1 cellular context compared by ENCODE assay signal in the genomic region with DNA sequence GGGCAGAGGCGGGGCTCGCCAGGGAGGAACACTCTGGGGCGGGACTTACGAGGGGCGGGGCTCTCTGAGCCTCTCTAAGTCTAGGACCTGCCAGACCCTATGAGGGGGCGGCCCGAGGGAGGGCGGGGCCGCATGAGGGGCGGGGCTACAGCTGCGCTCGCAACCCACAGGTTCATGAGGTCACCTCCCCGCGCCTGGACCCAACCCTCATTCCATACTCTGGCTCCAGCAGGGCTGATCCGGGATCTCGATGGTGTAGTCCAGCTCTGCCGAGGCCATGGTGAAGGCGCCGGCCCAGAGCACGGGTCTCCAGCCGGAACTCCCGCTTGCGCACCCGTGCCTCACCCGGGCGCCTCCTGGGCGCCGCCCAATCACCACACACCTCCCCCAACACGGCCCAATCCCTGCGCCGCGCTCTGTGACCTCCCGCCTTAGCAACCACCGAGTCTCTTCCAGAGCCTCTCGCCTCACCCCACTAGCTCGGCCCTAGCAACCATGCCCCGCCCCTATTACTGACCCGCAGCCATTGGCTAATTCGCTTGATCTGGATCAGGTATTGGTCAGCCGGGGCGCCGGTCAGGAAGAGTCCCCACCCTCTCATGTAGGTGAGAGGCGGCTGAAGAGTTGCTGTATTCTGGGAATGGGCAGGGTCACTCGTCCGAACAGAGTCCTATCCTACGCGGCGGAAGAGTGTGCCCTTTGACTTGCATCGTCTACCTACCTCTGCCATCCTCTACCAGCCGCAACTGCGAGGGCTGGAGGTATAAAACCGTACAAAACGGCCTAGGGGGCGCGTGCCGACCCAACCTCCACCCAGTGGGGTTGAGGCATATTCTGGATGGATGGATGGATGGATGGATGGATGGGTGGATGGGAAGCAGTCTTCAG.
TF ChIP-seq lines count a peak whose summit lies in the region.

Gene ARMH1 (plus strand): TSS at position 602 of the 888 bp plus-strand sequence. CDS start 14,984 bp downstream, outside the sequence.
Gene TMEM53 (minus strand): TSS at position 369 of the 888 bp plus-strand sequence. CDS start 90 bp downstream, at position 279.

TF ChIP-seq in HEK293, 187 proteins besides CTCF, POLR2A, EP300 and RAD21 (continued from another document and continues in another):
- TF ChIP-seq, protein P1, sequence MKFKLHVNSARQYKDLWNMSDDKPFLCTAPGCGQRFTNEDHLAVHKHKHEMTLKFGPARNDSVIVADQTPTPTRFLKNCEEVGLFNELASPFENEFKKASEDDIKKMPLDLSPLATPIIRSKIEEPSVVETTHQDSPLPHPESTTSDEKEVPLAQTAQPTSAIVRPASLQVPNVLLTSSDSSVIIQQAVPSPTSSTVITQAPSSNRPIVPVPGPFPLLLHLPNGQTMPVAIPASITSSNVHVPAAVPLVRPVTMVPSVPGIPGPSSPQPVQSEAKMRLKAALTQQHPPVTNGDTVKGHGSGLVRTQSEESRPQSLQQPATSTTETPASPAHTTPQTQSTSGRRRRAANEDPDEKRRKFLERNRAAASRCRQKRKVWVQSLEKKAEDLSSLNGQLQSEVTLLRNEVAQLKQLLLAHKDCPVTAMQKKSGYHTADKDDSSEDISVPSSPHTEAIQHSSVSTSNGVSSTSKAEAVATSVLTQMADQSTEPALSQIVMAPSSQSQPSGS (tag by site-specific recombination; IDR thresholded peaks at IDR 0.05; ENCODE audit: low read depth), result no peak
- no peak; the same call in 1 of the 2 replicates for TF ChIP-seq ZBTB48 (tag by site-specific recombination; IDR thresholded peaks at IDR 0.05)
- no peak for TF ChIP-seq ZNF19 (tag by site-specific recombination; IDR thresholded peaks at IDR 0.05; ENCODE audit: low read depth)
- TF ChIP-seq PATZ1 (tag by site-specific recombination; IDR thresholded peaks at IDR 0.05), result peak; percentile 90
- TF ChIP-seq SP2 (tag by site-specific recombination; IDR thresholded peaks at IDR 0.05), result peak; percentile 99
- peak; percentile 80 for TF ChIP-seq ZBTB11 (tag by site-specific recombination; conservative IDR thresholded peaks at IDR 0.05; ENCODE audit: low read depth)
- TF ChIP-seq, protein P2, sequence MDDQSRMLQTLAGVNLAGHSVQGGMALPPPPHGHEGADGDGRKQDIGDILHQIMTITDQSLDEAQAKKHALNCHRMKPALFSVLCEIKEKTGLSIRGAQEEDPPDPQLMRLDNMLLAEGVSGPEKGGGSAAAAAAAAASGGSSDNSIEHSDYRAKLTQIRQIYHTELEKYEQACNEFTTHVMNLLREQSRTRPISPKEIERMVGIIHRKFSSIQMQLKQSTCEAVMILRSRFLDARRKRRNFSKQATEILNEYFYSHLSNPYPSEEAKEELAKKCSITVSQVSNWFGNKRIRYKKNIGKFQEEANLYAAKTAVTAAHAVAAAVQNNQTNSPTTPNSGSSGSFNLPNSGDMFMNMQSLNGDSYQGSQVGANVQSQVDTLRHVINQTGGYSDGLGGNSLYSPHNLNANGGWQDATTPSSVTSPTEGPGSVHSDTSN (CRISPR knock-in tag; IDR thresholded peaks at IDR 0.05), result peak; percentile 96; the same call in 1 of the 2 replicates
- TF ChIP-seq ZFHX2 (tag by site-specific recombination; conservative IDR thresholded peaks at IDR 0.05), result peak; percentile 30
- peak; percentile 89 for TF ChIP-seq SCRT2 (tag by site-specific recombination; IDR thresholded peaks at IDR 0.05)
- TF ChIP-seq GLIS1 (tag by site-specific recombination; IDR thresholded peaks at IDR 0.05), result peak; percentile 45; the same call in 1 of the 2 replicates
- no peak for TF ChIP-seq ZNF791 (tag by site-specific recombination; IDR thresholded peaks at IDR 0.05)
- peak; percentile 63 for TF ChIP-seq ZBTB8A (tag by site-specific recombination; IDR thresholded peaks at IDR 0.05)
- TF ChIP-seq ZNF654 (tag by site-specific recombination; IDR thresholded peaks at IDR 0.05; ENCODE audit: low read depth), result no peak
- TF ChIP-seq ZNF133 (tag by site-specific recombination; IDR thresholded peaks at IDR 0.05), result no peak
- TF ChIP-seq ZNF350 (tag by site-specific recombination; IDR thresholded peaks at IDR 0.05), result no peak
- TF ChIP-seq ZNF837 (tag by site-specific recombination; IDR thresholded peaks at IDR 0.05), result no peak
- peak; percentile 69 for TF ChIP-seq ZXDB (tag by site-specific recombination; IDR thresholded peaks at IDR 0.05)
- TF ChIP-seq ZNF37A (tag by site-specific recombination; IDR thresholded peaks at IDR 0.05), result no peak
- no peak for TF ChIP-seq ZNF621 (tag by site-specific recombination; IDR thresholded peaks at IDR 0.05)
- peak; percentile 38; the same call in 1 of the 2 replicates for TF ChIP-seq ZNF692 (tag by site-specific recombination; IDR thresholded peaks at IDR 0.05)
- TF ChIP-seq GLIS2 (tag by site-specific recombination; IDR thresholded peaks at IDR 0.05), result peak; percentile 97
- peak; percentile 96 for TF ChIP-seq KLF9 (tag by site-specific recombination; IDR thresholded peaks at IDR 0.05; ENCODE audit: low read depth)
- peak; percentile 63 for TF ChIP-seq SP7 (tag by site-specific recombination; IDR thresholded peaks at IDR 0.05)
- peak; percentile 78; the same call in 1 of the 2 replicates for TF ChIP-seq PRDM10 (tag by site-specific recombination; IDR thresholded peaks at IDR 0.05)
- peak; percentile 85 for TF ChIP-seq KLF1 (tag by site-specific recombination; IDR thresholded peaks at IDR 0.05)
- peak; percentile 46; the same call in 1 of the 2 replicates for TF ChIP-seq ZEB2 (tag by site-specific recombination; IDR thresholded peaks at IDR 0.05)
- TF ChIP-seq ZNF175 (tag by site-specific recombination; IDR thresholded peaks at IDR 0.05), result no peak
- TF ChIP-seq ZBTB17 (tag by site-specific recombination; IDR thresholded peaks at IDR 0.05), result peak; percentile 85
- peak; percentile 54 for TF ChIP-seq IKZF3 (tag by site-specific recombination; IDR thresholded peaks at IDR 0.05)
- no peak for TF ChIP-seq ZNF221 (tag by site-specific recombination; IDR thresholded peaks at IDR 0.05; ENCODE audit: borderline replicate concordance)
- TF ChIP-seq, protein P3, sequence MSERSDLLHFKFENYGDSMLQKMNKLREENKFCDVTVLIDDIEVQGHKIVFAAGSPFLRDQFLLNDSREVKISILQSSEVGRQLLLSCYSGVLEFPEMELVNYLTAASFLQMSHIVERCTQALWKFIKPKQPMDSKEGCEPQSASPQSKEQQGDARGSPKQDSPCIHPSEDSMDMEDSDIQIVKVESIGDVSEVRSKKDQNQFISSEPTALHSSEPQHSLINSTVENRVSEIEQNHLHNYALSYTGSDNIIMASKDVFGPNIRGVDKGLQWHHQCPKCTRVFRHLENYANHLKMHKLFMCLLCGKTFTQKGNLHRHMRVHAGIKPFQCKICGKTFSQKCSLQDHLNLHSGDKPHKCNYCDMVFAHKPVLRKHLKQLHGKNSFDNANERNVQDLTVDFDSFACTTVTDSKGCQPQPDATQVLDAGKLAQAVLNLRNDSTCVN (tag by site-specific recombination; optimal IDR thresholded peaks at IDR 0.05), result peak; percentile 62
- no peak for TF ChIP-seq YY2 (tag by site-specific recombination; IDR thresholded peaks at IDR 0.05)
- no peak for TF ChIP-seq EGR2 (tag by site-specific recombination; IDR thresholded peaks at IDR 0.05; ENCODE audit: low read depth)
- no peak for TF ChIP-seq PRDM1 (tag by site-specific recombination; IDR thresholded peaks at IDR 0.05)
- no peak for TF ChIP-seq HIC1 (tag by site-specific recombination; IDR thresholded peaks at IDR 0.05)
- TF ChIP-seq KLF10 (tag by site-specific recombination; IDR thresholded peaks at IDR 0.05), result peak; percentile 86
- peak; percentile 34; the same call in 1 of the 2 replicates for TF ChIP-seq ZNF341 (tag by site-specific recombination; IDR thresholded peaks at IDR 0.05; ENCODE audit: low read depth)
- peak; percentile 27; the same call in 1 of the 2 replicates for TF ChIP-seq SCRT1 (tag by site-specific recombination; IDR thresholded peaks at IDR 0.05; ENCODE audit: borderline replicate concordance)
- peak; percentile 95 for TF ChIP-seq KLF8 (tag by site-specific recombination; IDR thresholded peaks at IDR 0.05)
